24 cellular contexts compared by ENCODE assay signal in genomic region chr1:53332188-53332564, GRCh38. TPM values are rescaled to one million over a fixed set of nuclear protein-coding genes. Genes with fewer than 3 reads are reported as not detected.
A peak's percentile ranks its signal among the peaks of the same experiment; 100 is the strongest.
DNase-seq lines count a peak whose midpoint lies in the region; ATAC-seq and TF ChIP-seq lines count a peak whose summit lies in the region.
"Had no signal": no experiment of that assay in that cellular context is flagged by ENCODE, and none has a peak within 500 bp of the region (broad histone marks: within the 10 kb centered on the region; RNA-seq: fewer than 3 reads in every experiment).

No MANE protein-coding gene starts in this region.

- WGBS in stomach, 5 donors = 71 to 100% (median 82%) methylated on average over 2 to 3 of the region's 3 CpGs

- no peak for TF ChIP-seq EP300 in stomach (IDR thresholded peaks at IDR 0.05)

- intact Hi-C loops in left lung (cut with DNase I) = no loop called here
- intact Hi-C loops in stomach (cut with DNase I; ENCODE audit: low total_unique reads) = no loop called here

- CTCF ChIA-PET in activated naive CD4-positive, alpha-beta T cell treated with anti-CD3 and anti-CD28 coated beads, Interleukin-2, amount 10 ng/mL, durations not matched to agents 7 days and 5 days (lab: Charles Lee) = interaction anchor here (1.7 kb wide), 1 partner anchor 61 kb away, joined by 5 read pairs; no protein-coding TSS in a partner anchor
- CTCF ChIA-PET in T-cell (lab: Charles Lee) = interaction anchor here in 1 of 2 donors (1.0 kb wide), 1 partner anchor 43 kb away, joined by 3 read pairs; no protein-coding TSS in a partner anchor

- H3K4me1 Mint-ChIP-seq in activated naive CD4-positive, alpha-beta T cell treated with anti-CD3 and anti-CD28 coated beads, Interleukin-2, amount 10 ng/mL, durations not matched to agents 7 days and 5 days = peaks cover 34% of the 10 kb centered on the region
- peaks cover 8 to 17% (median 12%) of the 10 kb centered on the region in 3 donors for H3K4me1 Mint-ChIP-seq in T-cell

- POLR2A ChIA-PET in T-cell (lab: Charles Lee) = no interaction called here

- no peak overlapping the region for H3K4me3 Mint-ChIP-seq in activated naive CD4-positive, alpha-beta T cell treated with anti-CD3 and anti-CD28 coated beads, Interleukin-2, amount 10 ng/mL, durations not matched to agents 7 days and 5 days
- H3K4me3 Mint-ChIP-seq in T-cell = no peak overlapping the region
- H3K4me3 Mint-ChIP-seq: activated naive CD8-positive, alpha-beta T cell treated with anti-CD3 and anti-CD28 coated beads, Interleukin-2, amount 10 ng/mL, durations not matched to agents 7 days and 5 days; immature natural killer cell had no signal

- H3K9me3 ChIP-seq in left lung = no peaks in the 10 kb centered on the region
- H3K9me3 ChIP-seq in stomach = no peaks in the 10 kb centered on the region
- H3K9me3 ChIP-seq: BLaER1 treated with 17β-estradiol and CSF1 and Interleukin-3, amounts not matched to agents 10 nM and 100 nM; left ventricle myocardium inferior; psoas muscle; upper lobe of left lung had no signal

- peaks cover under 1 to 11% of the 10 kb centered on the region in 2 donors for H3K4me1 ChIP-seq in left lung
- peaks cover 3 to 14% (median 9%) of the 10 kb centered on the region in 4 donors for H3K4me1 ChIP-seq in stomach
- H3K4me1 ChIP-seq: psoas muscle had no signal

- H3K27ac Mint-ChIP-seq in activated naive CD4-positive, alpha-beta T cell treated with anti-CD3 and anti-CD28 coated beads, Interleukin-2, amount 10 ng/mL, durations not matched to agents 7 days and 5 days = no peak overlapping the region
- H3K27ac Mint-ChIP-seq in T-cell = peak overlapping the region; percentile 23 to 45
- H3K27ac Mint-ChIP-seq: activated naive CD8-positive, alpha-beta T cell treated with anti-CD3 and anti-CD28 coated beads, Interleukin-2, amount 10 ng/mL, durations not matched to agents 7 days and 5 days had no signal

- ATAC-seq in T-cell (replicated peaks in 1 of 4) = no peak
- ATAC-seq in left lung = no peak
- ATAC-seq in HG03439 (IDR thresholded peaks at IDR 0.05; ENCODE audit: unreplicated experiment) = no peak
- ATAC-seq: HCT116, psoas muscle had no signal

- peaks cover 10% of the 10 kb centered on the region for H3K27me3 Mint-ChIP-seq in activated naive CD4-positive, alpha-beta T cell treated with anti-CD3 and anti-CD28 coated beads, Interleukin-2, amount 10 ng/mL, durations not matched to agents 7 days and 5 days
- no peaks in the 10 kb centered on the region for H3K27me3 Mint-ChIP-seq in T-cell
- H3K27me3 Mint-ChIP-seq: activated naive CD8-positive, alpha-beta T cell treated with anti-CD3 and anti-CD28 coated beads, Interleukin-2, amount 10 ng/mL, durations not matched to agents 7 days and 5 days had no signal

- DNase-seq in activated naive CD4-positive, alpha-beta T cell treated with anti-CD3 and anti-CD28 coated beads, Interleukin-2, amount 10 ng/mL, durations not matched to agents 7 days and 5 days = peak; percentile 10
- DNase-seq in activated naive CD4-positive, alpha-beta T cell treated with anti-CD3 and anti-CD28 coated beads, Interleukin-2, amount 50 U/mL, for 16 hours = no peak
- DNase-seq in T-cell = peak in 2 of 34 experiments; percentile 7 to 18
- DNase-seq in left lung = peak; percentile 19 to 20
- DNase-seq in stomach = peak; percentile 15
- no peak for DNase-seq in T-helper 1 cell
- no peak for DNase-seq in stimulated activated naive CD4-positive, alpha-beta T cell (lab: John Stamatoyannopoulos, UW)
- DNase-seq: central memory CD4-positive, alpha-beta T cell; DMS79; hypothalamus; immature natural killer cell; KBM-7; left ventricle myocardium inferior; NCI-H1105 treated with DMSO at 0.1 percent for 48 hours; NCI-H2029; NCI-H2227 treated with DMSO at 0.1 percent for 48 hours; NCI-H748 treated with DMSO at 0.1 percent for 48 hours; SIG-M5 had no signal

- H3K4me3 ChIP-seq in left lung (no peak overlapping the region), stomach (no peak overlapping the region)
- H3K4me3 ChIP-seq: BLaER1 treated with 17β-estradiol and CSF1 and Interleukin-3, amounts not matched to agents 10 nM and 100 nM; left ventricle myocardium inferior; psoas muscle; upper lobe of left lung had no signal

- H3K36me3 Mint-ChIP-seq in activated naive CD4-positive, alpha-beta T cell treated with anti-CD3 and anti-CD28 coated beads, Interleukin-2, amount 10 ng/mL, durations not matched to agents 7 days and 5 days = peaks cover 4% of the 10 kb centered on the region
- no peaks in the 10 kb centered on the region for H3K36me3 Mint-ChIP-seq in T-cell

- TF ChIP-seq POLR2A in stomach (IDR thresholded peaks at IDR 0.05) = no peak

- peaks cover 0 to 30% of the 10 kb centered on the region in 2 donors for H3K27me3 ChIP-seq in left lung
- H3K27me3 ChIP-seq in stomach = peaks cover 0 to 2% (median 0%) of the 10 kb centered on the region in 3 donors
- H3K27me3 ChIP-seq: BLaER1 treated with 17β-estradiol and CSF1 and Interleukin-3, amounts not matched to agents 10 nM and 100 nM; upper lobe of left lung had no signal

- H3K36me3 ChIP-seq in left lung (no peaks in the 10 kb centered on the region), stomach (no peaks in the 10 kb centered on the region)
- H3K36me3 ChIP-seq: BLaER1 treated with 17β-estradiol and CSF1 and Interleukin-3, amounts not matched to agents 10 nM and 100 nM; left ventricle myocardium inferior; upper lobe of left lung had no signal

- no peak for TF ChIP-seq CTCF in left lung (IDR thresholded peaks at IDR 0.05)
- TF ChIP-seq CTCF in stomach (IDR thresholded peaks at IDR 0.05) = no peak

- no peaks in the 10 kb centered on the region for H3K9me3 Mint-ChIP-seq in activated naive CD4-positive, alpha-beta T cell treated with anti-CD3 and anti-CD28 coated beads, Interleukin-2, amount 10 ng/mL, durations not matched to agents 7 days and 5 days
- no peaks in the 10 kb centered on the region for H3K9me3 Mint-ChIP-seq in T-cell
- H3K9me3 Mint-ChIP-seq: activated naive CD8-positive, alpha-beta T cell treated with anti-CD3 and anti-CD28 coated beads, Interleukin-2, amount 10 ng/mL, durations not matched to agents 7 days and 5 days; immature natural killer cell had no signal

- no peak overlapping the region for H3K27ac ChIP-seq in left lung
- H3K27ac ChIP-seq in stomach = no peak overlapping the region
- H3K27ac ChIP-seq: BLaER1 treated with 17β-estradiol and CSF1 and Interleukin-3, amounts not matched to agents 10 nM and 100 nM; left ventricle myocardium inferior; psoas muscle; upper lobe of left lung had no signal

RNA-seq across cellular contexts. Expression of gene LRP8, which starts 4.3 kb away (rescaled TPM):
- 10 to 100 TPM in 4 of 5 donors, 1 to 10 TPM in 1; 8.9 to 21.5 (median 19.8) TPM for total RNA-seq in T-cell
- total RNA-seq in left lung = 10 to 100 TPM in 1 of 2 donors, 1 to 10 TPM in 1; 7.6 to 36.6 TPM
- 10 to 100 TPM in 1 of 5 donors, 1 to 10 TPM in 3, under 1 TPM in 1; 0.58 to 26.8 (median 3.5) TPM for total RNA-seq in stomach
- 1 to 10 TPM in 2 of 3 donors, under 1 TPM in 1; 0.81 to 2.9 (median 1.1) TPM for polyA plus RNA-seq in stomach

Comparison
In these comparisons a context has a peak if more than half of its experiments do, and no peak if none do; other contexts are left out.
1. DNase-seq: peak in activated naive CD4-positive, alpha-beta T cell treated with anti-CD3 and anti-CD28 coated beads, Interleukin-2, amount 10 ng/mL, durations not matched to agents 7 days and 5 days (single experiment), left lung (2 of 2) and stomach (single experiment); none in activated naive CD4-positive, alpha-beta T cell treated with anti-CD3 and anti-CD28 coated beads, Interleukin-2, amount 50 U/mL, for 16 hours (single experiment), T-helper 1 cell (0 of 5) and stimulated activated naive CD4-positive, alpha-beta T cell (0 of 6).